In the genomic region with DNA sequence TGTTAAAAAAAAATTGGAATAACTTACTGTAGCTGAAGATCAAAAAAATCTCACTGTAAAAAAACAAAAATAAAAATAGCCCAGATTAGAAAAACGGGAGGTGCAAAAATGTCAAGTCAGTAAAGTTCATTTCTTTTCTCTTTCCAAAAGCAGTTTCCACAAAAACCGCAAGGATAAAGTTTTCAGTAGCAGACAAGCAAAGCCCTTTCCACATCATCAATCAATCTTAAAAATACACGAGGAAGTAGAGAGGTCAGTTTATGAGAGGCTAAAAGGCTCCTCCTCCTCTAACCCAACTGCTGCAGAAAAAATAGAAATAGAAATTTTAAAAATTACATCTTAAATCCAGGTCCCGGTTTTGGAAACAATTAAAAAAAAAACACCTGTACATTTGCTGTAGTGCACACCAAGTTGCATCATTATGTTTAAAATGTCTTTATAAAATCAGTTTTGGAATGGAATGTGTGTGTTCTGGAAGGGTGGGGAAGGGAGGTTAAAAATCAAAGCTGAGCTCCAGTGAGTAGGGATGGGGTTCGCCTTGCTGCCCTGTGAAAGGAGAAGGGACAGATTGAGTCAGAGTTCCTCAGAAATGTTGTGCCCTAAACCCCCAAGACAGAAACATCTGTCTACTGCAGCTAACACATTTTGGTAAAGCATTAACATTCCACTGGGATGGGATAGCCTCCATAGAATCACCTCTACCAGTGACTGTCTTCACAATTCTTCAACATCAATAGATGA, we compare ENCODE assay signal across 9 cellular contexts. TPM values are rescaled to one million over a fixed set of nuclear protein-coding genes. Genes with fewer than 3 reads are reported as not detected.
DNase-seq lines count a peak whose midpoint lies in the region; ATAC-seq and TF ChIP-seq lines count a peak whose summit lies in the region.
"Had no signal": no experiment of that assay in that cellular context is flagged by ENCODE, and none has a peak within 500 bp of the region (broad histone marks: within the 10 kb centered on the region; RNA-seq: fewer than 3 reads in every experiment).

No MANE protein-coding gene starts in this region.

- H3K27ac ChIP-seq in CD8-positive, alpha-beta memory T cell (ENCODE audit: low read depth, low read length) = no peak overlapping the region

- CTCF ChIA-PET in CD8-positive, alpha-beta memory T cell (lab: Charles Lee) = no interaction called here
- CTCF ChIA-PET in GM10248 (lab: Yijun Ruan, JAX) = interaction anchor here (1.0 to 2.0 kb wide), 2 partner anchors 9 to 46 kb away, joined by 3 to 10 read pairs; no protein-coding TSS in a partner anchor

- H3K27me3 Mint-ChIP-seq in CD8-positive, alpha-beta memory T cell = no peaks in the 10 kb centered on the region
- H3K27me3 Mint-ChIP-seq in IgD-negative memory B cell (no peaks in the 10 kb centered on the region), mesothelial cell of epicardium (ENCODE audit: low read depth) (no peaks in the 10 kb centered on the region)

- no peaks in the 10 kb centered on the region for H3K9me3 Mint-ChIP-seq in CD8-positive, alpha-beta memory T cell
- H3K9me3 Mint-ChIP-seq in IgD-negative memory B cell = no peaks in the 10 kb centered on the region
- H3K9me3 Mint-ChIP-seq in mesothelial cell of epicardium = no peaks in the 10 kb centered on the region

- TF ChIP-seq CTCF in mesothelial cell of epicardium (IDR thresholded peaks at IDR 0.05; ENCODE audit: unreplicated experiment) = no peak
- no peak for TF ChIP-seq CTCF in GM10248 (IDR thresholded peaks at IDR 0.05; ENCODE audit: control extremely low read depth, extremely low read depth, low read depth, missing control alignments)

- H3K36me3 ChIP-seq in CD8-positive, alpha-beta memory T cell (ENCODE audit: insufficient read depth, low read length) = peaks cover 60% of the 10 kb centered on the region

- POLR2A ChIA-PET in CD8-positive, alpha-beta memory T cell (lab: Charles Lee) = interaction anchor here (0.6 kb wide), 1 partner anchor 1283 kb away, joined by 3 read pairs; no protein-coding TSS in a partner anchor
- POLR2A ChIA-PET in GM10248 (lab: Yijun Ruan, JAX) = interaction anchor here (0.9 kb wide), 1 partner anchor 41 kb away, joined by 3 read pairs; no protein-coding TSS in a partner anchor

- H3K4me3 ChIP-seq in CD8-positive, alpha-beta memory T cell (ENCODE audit: low read length) = no peak overlapping the region

- peaks cover 15 to 87% (median 38%) of the 10 kb centered on the region in 3 donors for H3K36me3 Mint-ChIP-seq in CD8-positive, alpha-beta memory T cell
- H3K36me3 Mint-ChIP-seq in IgD-negative memory B cell (no peaks in the 10 kb centered on the region), mesothelial cell of epicardium (peaks cover 58% of the 10 kb centered on the region)

- H3K4me1 ChIP-seq in CD8-positive, alpha-beta memory T cell (ENCODE audit: insufficient read depth, low read length) = peaks cover 78% of the 10 kb centered on the region

- peak overlapping the region; percentile 19 to 100 (median 80) for H3K27ac Mint-ChIP-seq in CD8-positive, alpha-beta memory T cell
- H3K27ac Mint-ChIP-seq in IgD-negative memory B cell = peak overlapping the region; percentile 31 to 96 (median 83)
- peak overlapping the region; percentile 92 for H3K27ac Mint-ChIP-seq in mesothelial cell of epicardium

- no peaks in the 10 kb centered on the region for H3K27me3 ChIP-seq in CD8-positive, alpha-beta memory T cell (ENCODE audit: insufficient read depth, low read length, poor library complexity, severe bottlenecking)

- ATAC-seq in GM19023 (IDR thresholded peaks at IDR 0.05; ENCODE audit: unreplicated experiment) (no peak), HG02884 (IDR thresholded peaks at IDR 0.05; ENCODE audit: unreplicated experiment) (no peak)

- peak overlapping the region; percentile 62 to 100 (median 98) for H3K4me3 Mint-ChIP-seq in CD8-positive, alpha-beta memory T cell
- H3K4me3 Mint-ChIP-seq in IgD-negative memory B cell (peak overlapping the region; percentile 32 to 100 (median 96)), mesothelial cell of epicardium (peak overlapping the region; percentile 36)

- H3K9me3 ChIP-seq in CD8-positive, alpha-beta memory T cell (ENCODE audit: low read length) = no peaks in the 10 kb centered on the region

- DNase-seq in CD8-positive, alpha-beta memory T cell = no peak
- DNase-seq in amniotic epithelial cell (ENCODE audit: low read depth) (peak; percentile 83), mesothelial cell of epicardium (ENCODE audit: low spot score in 2 of 2, unreplicated experiment in 2 of 2) (no peak), GM10248 (ENCODE audit: extremely low spot score) (no peak), NCI-H2107 (lab: John Stamatoyannopoulos, UW) (no peak)

- H3K4me1 Mint-ChIP-seq in CD8-positive, alpha-beta memory T cell = peaks cover 82 to 87% (median 85%) of the 10 kb centered on the region in 3 donors
- H3K4me1 Mint-ChIP-seq in IgD-negative memory B cell (peaks cover 58 to 70% (median 68%) of the 10 kb centered on the region in 3 donors), mesothelial cell of epicardium (peaks cover 73% of the 10 kb centered on the region)

RNA-seq across cellular contexts. Expression of gene HNRNPC, which starts 5.8 kb away (rescaled TPM):
- 1,000 to 10,000 TPM; 1,158 to 1,180 TPM for total RNA-seq in CD8-positive, alpha-beta memory T cell
- 700 TPM for polyA plus RNA-seq in CD8-positive, alpha-beta memory T cell
- polyA plus RNA-seq in IgD-negative memory B cell = 741 TPM
- total RNA-seq in mesothelial cell of epicardium = 669 to 698 TPM (median 675 TPM) in 3 replicates

RNA-seq across cellular contexts. Expression of gene RPGRIP1, which starts 16.4 kb away (rescaled TPM):
- total RNA-seq in CD8-positive, alpha-beta memory T cell = not detected
- polyA plus RNA-seq in CD8-positive, alpha-beta memory T cell = not detected
- polyA plus RNA-seq in IgD-negative memory B cell = 0.14 TPM
- 0.29 to 0.35 TPM (median 0.29 TPM) in 3 replicates for total RNA-seq in mesothelial cell of epicardium
- total RNA-seq: T-helper 2 cell treated with Interferon-gamma antibody and Interleukin-4, amounts not matched to agents 100 ng/mL and 5 ng/mL, for 36 hours had no signal

Comparison
In these comparisons a context has a peak if more than half of its experiments do, and no peak if none do; other contexts are left out.
1. H3K4me3 Mint-ChIP-seq: peak in every context shown above with its lines; median percentile 98 in CD8-positive, alpha-beta memory T cell; 96 in IgD-negative memory B cell; 36 in mesothelial cell of epicardium.